ENCODE assay signal across 20 cellular contexts in the genomic region with DNA sequence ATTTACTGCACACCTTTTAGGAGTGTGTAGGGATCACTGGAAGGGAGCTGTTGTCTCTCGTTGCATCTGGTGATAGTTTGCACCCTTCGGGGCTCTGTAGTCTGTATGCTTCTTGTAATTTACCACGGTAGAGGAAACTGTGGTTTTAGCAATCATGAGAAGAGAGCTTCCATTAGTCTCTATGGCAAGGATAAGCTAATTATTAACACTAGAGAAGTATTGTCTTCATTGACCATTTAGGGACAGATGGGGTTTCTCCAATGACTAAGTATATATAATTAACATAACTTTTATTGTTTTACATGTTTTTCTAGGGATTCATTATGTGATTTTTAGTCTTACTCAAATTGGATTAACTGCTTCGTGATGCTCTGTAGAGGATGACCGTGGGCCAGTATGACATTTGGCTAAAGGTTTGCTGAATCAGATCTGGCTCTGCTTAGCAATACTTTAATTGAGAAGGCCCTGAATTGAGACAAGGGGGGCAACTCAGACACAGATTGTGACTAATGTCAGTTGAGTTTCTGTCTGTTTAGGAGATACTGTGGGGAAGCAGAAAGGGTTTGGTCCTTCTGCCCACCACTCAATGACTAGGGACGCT. TPM values are rescaled to one million over a fixed set of nuclear protein-coding genes. Genes with fewer than 3 reads are reported as not detected.
DNase-seq lines count a peak whose midpoint lies in the region; ATAC-seq and TF ChIP-seq lines count a peak whose summit lies in the region.
"Had no signal": no experiment of that assay in that cellular context is flagged by ENCODE, and none has a peak within 500 bp of the region (broad histone marks: within the 10 kb centered on the region; RNA-seq: fewer than 3 reads in every experiment).

No MANE protein-coding gene starts in this region.

- H3K4me1 Mint-ChIP-seq in effector memory CD8-positive, alpha-beta T cell (ENCODE audit: low read depth in 2 of 2), result peaks cover 0 to 5% of the 10 kb centered on the region in 2 donors

- no peak for TF ChIP-seq POLR2A in body of pancreas (IDR thresholded peaks at IDR 0.05)

- H3K4me3 Mint-ChIP-seq in effector memory CD8-positive, alpha-beta T cell, result no peak overlapping the region
- H3K4me3 Mint-ChIP-seq: activated T-helper 1 cell treated with anti-CD3 and anti-CD28 coated beads, Interleukin-12 subunit alpha, Interleukin-12 subunit beta, Interleukin-2, Interleukin-4 antibody, amounts not matched to agents 30 ng/mL and 10 ng/mL and 1 ng/mL, durations not matched to agents 14 hours and 24 hours and 36 hours; central memory CD8-positive, alpha-beta T cell had no signal

- H3K27me3 ChIP-seq in body of pancreas (no peaks in the 10 kb centered on the region), WERI-Rb-1 (ENCODE audit: insufficient read depth, low read depth, severe bottlenecking) (peaks cover 44% of the 10 kb centered on the region)

- no peaks in the 10 kb centered on the region for H3K4me1 ChIP-seq in body of pancreas

- WGBS in body of pancreas, 2 donors, result 65 to 66% methylated on average over 6 of the region's 6 CpGs

- H3K9me3 ChIP-seq in KOPT-K1 (ENCODE audit: insufficient read depth, low read length, poor library complexity, severe bottlenecking) (no peaks in the 10 kb centered on the region), body of pancreas (no peaks in the 10 kb centered on the region), WERI-Rb-1 (ENCODE audit: severe bottlenecking) (no peaks in the 10 kb centered on the region)
- H3K9me3 ChIP-seq: SK-N-SH had no signal

- intact Hi-C loops in body of pancreas (cut with DNase I), result no loop called here

- H3K27ac Mint-ChIP-seq in effector memory CD8-positive, alpha-beta T cell, result no peak overlapping the region
- H3K27ac Mint-ChIP-seq: activated T-helper 1 cell treated with anti-CD3 and anti-CD28 coated beads, Interleukin-12 subunit alpha, Interleukin-12 subunit beta, Interleukin-2, Interleukin-4 antibody, amounts not matched to agents 30 ng/mL and 10 ng/mL and 1 ng/mL, durations not matched to agents 14 hours and 24 hours and 36 hours had no signal

- TF ChIP-seq CTCF in body of pancreas (IDR thresholded peaks at IDR 0.05), result no peak
- TF ChIP-seq CTCF in WERI-Rb-1 (IDR thresholded peaks at IDR 0.05; ENCODE audit: low read depth, low read length), result no peak

- no peaks in the 10 kb centered on the region for H3K9me3 Mint-ChIP-seq in effector memory CD8-positive, alpha-beta T cell
- H3K9me3 Mint-ChIP-seq: activated T-helper 1 cell treated with anti-CD3 and anti-CD28 coated beads, Interleukin-12 subunit alpha, Interleukin-12 subunit beta, Interleukin-2, Interleukin-4 antibody, amounts not matched to agents 30 ng/mL and 10 ng/mL and 1 ng/mL, durations not matched to agents 14 hours and 24 hours and 36 hours; central memory CD8-positive, alpha-beta T cell had no signal

- ATAC-seq in GM18870 (IDR thresholded peaks at IDR 0.05; ENCODE audit: unreplicated experiment), result peak; percentile 82
- ATAC-seq in GM21786 (IDR thresholded peaks at IDR 0.05; ENCODE audit: unreplicated experiment), result peak; percentile 67
- ATAC-seq in effector memory CD8-positive, alpha-beta T cell (replicated peaks), result no peak
- ATAC-seq in body of pancreas, result no peak
- ATAC-seq: HepG2, left ventricle myocardium superior, sciatic nerve had no signal

- DNase-seq in kidney glomerular epithelial cell (lab: John Stamatoyannopoulos, UW) (peak; percentile 19), body of pancreas (no peak), WERI-Rb-1 (no peak)
- DNase-seq in effector memory CD8-positive, alpha-beta T cell, result no peak
- DNase-seq: activated CD4-positive, alpha-beta T cell treated with anti-CD3 and anti-CD28 coated beads, Interleukin-2, amount 50 U/mL, for 4 hours; GF-D8; left ventricle myocardium superior; NCI-H526 treated with DMSO at 0.1 percent for 48 hours; occipital lobe; stimulated activated CD4-positive, alpha-beta T cell treated with anti-CD3 and anti-CD28 coated beads, Interleukin-1b, Interleukin-23, amount 100 ng/mL, for 48 hours had no signal

- H3K4me3 ChIP-seq in body of pancreas (no peak overlapping the region), WERI-Rb-1 (ENCODE audit: low read depth, low read length) (no peak overlapping the region)

- H3K36me3 Mint-ChIP-seq in effector memory CD8-positive, alpha-beta T cell (ENCODE audit: insufficient read depth), result no peaks in the 10 kb centered on the region

- peak overlapping the region; percentile 92 for H3K27ac ChIP-seq in KOPT-K1 (ENCODE audit: low read depth, low read length, poor library complexity, severe bottlenecking)
- H3K27ac ChIP-seq in body of pancreas, result no peak overlapping the region
- H3K27ac ChIP-seq in WERI-Rb-1, result no peak overlapping the region

- H3K36me3 ChIP-seq in KOPT-K1 (ENCODE audit: insufficient read depth, low read length) (peaks cover 16% of the 10 kb centered on the region), body of pancreas (replicated peaks in 1 of 2; ENCODE audit: insufficient read depth in 1 of 2, low read depth in 2 of 2) (no peaks in the 10 kb centered on the region), WERI-Rb-1 (no peaks in the 10 kb centered on the region)

- H3K27me3 Mint-ChIP-seq in effector memory CD8-positive, alpha-beta T cell, result peaks cover 43 to 62% of the 10 kb centered on the region in 2 donors

RNA-seq across cellular contexts. Expression of gene SLC18A2, which starts 8.7 kb away (rescaled TPM):
- 1 to 10 TPM; 1.6 to 2.3 TPM for total RNA-seq in body of pancreas
- total RNA-seq: activated T-helper 1 cell treated with anti-CD3 and anti-CD28 coated beads, Interleukin-12 subunit alpha, Interleukin-12 subunit beta, Interleukin-2, Interleukin-4 antibody, amounts not matched to agents 30 ng/mL and 10 ng/mL and 1 ng/mL, durations not matched to agents 14 hours and 24 hours and 36 hours; HepG2; occipital lobe had no signal

RNA-seq across cellular contexts. Expression of gene KCNK18, which starts 52.3 kb away (rescaled TPM):
- total RNA-seq in body of pancreas, result not detected
- total RNA-seq: activated T-helper 1 cell treated with anti-CD3 and anti-CD28 coated beads, Interleukin-12 subunit alpha, Interleukin-12 subunit beta, Interleukin-2, Interleukin-4 antibody, amounts not matched to agents 30 ng/mL and 10 ng/mL and 1 ng/mL, durations not matched to agents 14 hours and 24 hours and 36 hours; H1; HepG2; left ventricle myocardium superior; occipital lobe; sciatic nerve; subcutaneous adipose tissue had no signal

Comparison
In these comparisons a context has a peak if more than half of its experiments do, and no peak if none do; other contexts are left out.
1. ATAC-seq: peak in GM18870 (single experiment) and GM21786 (single experiment); none in effector memory CD8-positive, alpha-beta T cell (single experiment) and body of pancreas (single experiment).